In genomic region chr2:237167934-237168333, GRCh38 we compare ENCODE assay signal across 27 cellular contexts.
"Had no signal": no experiment of that assay in that cellular context is flagged by ENCODE, and none has a peak within 500 bp of the region (broad histone marks: within the 10 kb centered on the region; RNA-seq: fewer than 3 reads in every experiment).

No MANE protein-coding gene starts in this region.

- H3K4me3 Mint-ChIP-seq: dendritic cell treated with granulocyte-macrophage colony-stimulating factor and Interleukin-4, amounts not matched to agents 40 ng/mL and 50 ng/mL, for 4 days; effector memory CD8-positive, alpha-beta T cell; endodermal cell; mesothelial cell of epicardium; naive B cell had no signal

- H3K4me3 ChIP-seq: colonic mucosa, esophagus squamous epithelium, gastrocnemius medialis, heart right ventricle, left lung, lower lobe of right lung, mucosa of descending colon had no signal

- H3K36me3 Mint-ChIP-seq: naive B cell had no signal

- ATAC-seq: effector memory CD8-positive, alpha-beta T cell; esophagus mucosa; gastrocnemius medialis; heart right ventricle; left cardiac atrium; left lung; left ventricle myocardium superior; lower lobe of right lung; mucosa of descending colon had no signal

- H3K9me3 Mint-ChIP-seq: dendritic cell treated with granulocyte-macrophage colony-stimulating factor and Interleukin-4, amounts not matched to agents 40 ng/mL and 50 ng/mL, for 4 days; effector memory CD8-positive, alpha-beta T cell had no signal

- H3K9me3 ChIP-seq: colonic mucosa, gastrocnemius medialis, left lung, lower lobe of right lung had no signal

- H3K36me3 ChIP-seq: colonic mucosa, esophagus squamous epithelium, gastrocnemius medialis, heart right ventricle, left lung, lower lobe of right lung had no signal

- H3K27ac Mint-ChIP-seq: dendritic cell treated with granulocyte-macrophage colony-stimulating factor and Interleukin-4, amounts not matched to agents 40 ng/mL and 50 ng/mL, for 4 days; effector memory CD8-positive, alpha-beta T cell; endodermal cell; mesothelial cell of epicardium; naive B cell had no signal

- H3K27ac ChIP-seq: colonic mucosa, epithelial cell of prostate, esophagus squamous epithelium, gastrocnemius medialis, heart right ventricle, left lung, lower lobe of right lung had no signal

- H3K27me3 ChIP-seq: colonic mucosa, esophagus squamous epithelium, gastrocnemius medialis, heart right ventricle, left lung had no signal

- H3K4me1 ChIP-seq: colonic mucosa, left lung, lower lobe of right lung had no signal

- H3K4me1 Mint-ChIP-seq: endodermal cell had no signal

- FAIRE-seq: islet of Langerhans, keratinocyte had no signal

- DNase-seq: colonic mucosa; cortex of kidney; effector CD8-positive, alpha-beta T cell; effector memory CD8-positive, alpha-beta T cell; endodermal cell; erythroblast; esophagus squamous epithelium; foreskin fibroblast; foreskin melanocyte; gastrocnemius medialis; glutamatergic neuron; head of caudate nucleus; heart right ventricle; hippocampal formation; left cardiac atrium; left lung; left ventricle myocardium superior; lower lobe of right lung; mesenchymal stem cell; mucosa of descending colon; naive B cell had no signal
